8 cellular contexts compared by ENCODE assay signal in genomic region chr19:1263198-1263597, GRCh38. TPM values are rescaled to one million over a fixed set of nuclear protein-coding genes. Genes with fewer than 3 reads are reported as not detected.
DNase-seq lines count a peak whose midpoint lies in the region; ATAC-seq and TF ChIP-seq lines count a peak whose summit lies in the region.

No MANE protein-coding gene starts in this region.

- no peak for TF ChIP-seq EP300 in transverse colon (IDR thresholded peaks at IDR 0.05; ENCODE audit: low read depth)

- H3K27ac ChIP-seq in heart left ventricle, result peak overlapping the region in 8 of 12 donors; percentile 24 to 100 (median 96)
- H3K27ac ChIP-seq in transverse colon, result peak overlapping the region; percentile 98 to 100 (median 98)

- H3K36me3 Mint-ChIP-seq in activated naive CD8-positive, alpha-beta T cell treated with anti-CD3 and anti-CD28 coated beads, Interleukin-2, amount 10 ng/mL, durations not matched to agents 7 days and 5 days, result peaks cover 6% of the 10 kb centered on the region

- TF ChIP-seq POLR2A in heart left ventricle (IDR thresholded peaks at IDR 0.05), result no peak
- no peak for TF ChIP-seq POLR2A in transverse colon (IDR thresholded peaks at IDR 0.05)

- H3K9me3 ChIP-seq in heart left ventricle (no peaks in the 10 kb centered on the region), mucosa of stomach (ENCODE audit: control insufficient read depth, low read length) (no peaks in the 10 kb centered on the region), transverse colon (no peaks in the 10 kb centered on the region)

- H3K36me3 ChIP-seq in heart left ventricle, result peaks cover 0 to 8% (median 2%) of the 10 kb centered on the region in 9 donors
- H3K36me3 ChIP-seq in mucosa of stomach (ENCODE audit: control insufficient read depth, insufficient read depth, low read length), result no peaks in the 10 kb centered on the region
- H3K36me3 ChIP-seq in transverse colon, result no peaks in the 10 kb centered on the region

- peak overlapping the region; percentile 85 for H3K27ac Mint-ChIP-seq in activated naive CD8-positive, alpha-beta T cell treated with anti-CD3 and anti-CD28 coated beads, Interleukin-2, amount 10 ng/mL, durations not matched to agents 7 days and 5 days

- H3K27me3 ChIP-seq in heart left ventricle, result no peaks in the 10 kb centered on the region
- H3K27me3 ChIP-seq in mucosa of stomach (ENCODE audit: control insufficient read depth, insufficient read depth, low read length), result no peaks in the 10 kb centered on the region
- H3K27me3 ChIP-seq in transverse colon, result no peaks in the 10 kb centered on the region

- POLR2A ChIA-PET in activated naive CD8-positive, alpha-beta T cell treated with anti-CD3 and anti-CD28 coated beads, Interleukin-2, amount 10 ng/mL, durations not matched to agents 7 days and 5 days (lab: Charles Lee), result interaction anchor here (0.6 to 3.3 kb wide), 4 partner anchors 11 to 188 kb away, joined by 3 to 27 read pairs (median 4); partner anchors contain the start of gene FAM174C

- in situ Hi-C loops in transverse colon (cut with MboI; ENCODE audit: low pct_ligation_motif_present in 1 of 4, low pct_unique_long_range_greater_than_20kb in 1 of 4, low sequenced_read_pairs in 3 of 4), result no loop called here

- intact Hi-C loops in heart left ventricle (cut with DNase I), result no loop called here
- intact Hi-C loops in left ventricle myocardium superior (cut with micrococcal nuclease), result no loop called here
- intact Hi-C loops in transverse colon (cut with DNase I; ENCODE audit: low total_unique reads), result no loop called here

- H3K9me3 Mint-ChIP-seq in activated naive CD8-positive, alpha-beta T cell treated with anti-CD3 and anti-CD28 coated beads, Interleukin-2, amount 10 ng/mL, durations not matched to agents 7 days and 5 days, result no peaks in the 10 kb centered on the region

- peaks cover 35% of the 10 kb centered on the region for H3K4me1 Mint-ChIP-seq in activated naive CD8-positive, alpha-beta T cell treated with anti-CD3 and anti-CD28 coated beads, Interleukin-2, amount 10 ng/mL, durations not matched to agents 7 days and 5 days

- no peak overlapping the region for H3K4me3 ChIP-seq in heart left ventricle
- no peak overlapping the region for H3K4me3 ChIP-seq in mucosa of stomach (ENCODE audit: low read length)
- H3K4me3 ChIP-seq in transverse colon, result no peak overlapping the region

- ATAC-seq in heart left ventricle, result no peak
- ATAC-seq in left ventricle myocardium superior, result no peak
- ATAC-seq in activated naive CD8-positive, alpha-beta T cell treated with anti-CD3 and anti-CD28 coated beads, Interleukin-2, amount 10 ng/mL, durations not matched to agents 7 days and 5 days (ENCODE audit: low read depth), result no peak
- ATAC-seq in GM21786 (IDR thresholded peaks at IDR 0.05; ENCODE audit: unreplicated experiment), result no peak

- H3K4me3 Mint-ChIP-seq in activated naive CD8-positive, alpha-beta T cell treated with anti-CD3 and anti-CD28 coated beads, Interleukin-2, amount 10 ng/mL, durations not matched to agents 7 days and 5 days, result peak overlapping the region; percentile 81

- H3K27me3 Mint-ChIP-seq in activated naive CD8-positive, alpha-beta T cell treated with anti-CD3 and anti-CD28 coated beads, Interleukin-2, amount 10 ng/mL, durations not matched to agents 7 days and 5 days, result no peaks in the 10 kb centered on the region

- peak overlapping the region; percentile 71 for H3K9ac ChIP-seq in mucosa of stomach (ENCODE audit: low read length)

- no peak for TF ChIP-seq CTCF in heart left ventricle (IDR thresholded peaks at IDR 0.05)
- no peak for TF ChIP-seq CTCF in transverse colon (IDR thresholded peaks at IDR 0.05)

- H3K4me1 ChIP-seq in heart left ventricle, result peaks cover 12 to 81% (median 74%) of the 10 kb centered on the region in 12 donors
- peaks cover 83% of the 10 kb centered on the region for H3K4me1 ChIP-seq in mucosa of stomach (ENCODE audit: control insufficient read depth, insufficient read depth, low read length)
- peaks cover 67 to 84% (median 79%) of the 10 kb centered on the region in 4 donors for H3K4me1 ChIP-seq in transverse colon

- DNase-seq in heart left ventricle (no peak), left ventricle myocardium superior (no peak), transverse colon (no peak), RPMI8226 (no peak)
- DNase-seq in activated naive CD8-positive, alpha-beta T cell treated with anti-CD3 and anti-CD28 coated beads, Interleukin-2, amount 10 ng/mL, durations not matched to agents 7 days and 5 days, result no peak
- no peak for DNase-seq in stimulated activated CD4-positive, alpha-beta T cell treated with anti-CD3 and anti-CD28 coated beads, Interleukin-12 subunit alpha, Interleukin-12 subunit beta, amount 100 ng/mL, for 4 hours

- 77 to 83% (median 80%) methylated on average over 5 of the region's 5 CpGs for WGBS in heart left ventricle, 4 donors
- 57% methylated on average over 3 of the region's 5 CpGs; no CpG with 5 or more reads in 1 of the 2 donors for WGBS in transverse colon (ENCODE audit: low coverage in 1 of 2), 2 donors

RNA-seq across cellular contexts. Expression of gene CIRBP, which starts 5.9 kb away (rescaled TPM):
- total RNA-seq in heart left ventricle, result 100 to 1,000 TPM; 149 to 425 (median 269) TPM
- polyA plus RNA-seq in heart left ventricle, result 100 to 1,000 TPM; 217 to 282 TPM
- 248 TPM for total RNA-seq in left ventricle myocardium superior
- total RNA-seq in activated naive CD8-positive, alpha-beta T cell treated with anti-CD3 and anti-CD28 coated beads, Interleukin-2, amount 10 ng/mL, durations not matched to agents 7 days and 5 days, result 100 to 1,000 TPM; 327 to 342 TPM
- total RNA-seq in transverse colon, result 100 to 1,000 TPM; 431 to 488 (median 460) TPM

RNA-seq across cellular contexts. Expression of gene FAM174C, which starts 12.1 kb away (rescaled TPM):
- total RNA-seq in heart left ventricle (10 to 100 TPM; 11.6 to 46.7 (median 18.7) TPM), left ventricle myocardium superior (13.1 TPM), transverse colon (100 to 1,000 TPM in 2 of 4 donors, 10 to 100 TPM in 2; 72.5 to 116 (median 99.0) TPM)
- 10 to 100 TPM; 23.8 to 56.4 TPM for polyA plus RNA-seq in heart left ventricle
- 10 to 100 TPM; 44.5 to 48.3 TPM for total RNA-seq in activated naive CD8-positive, alpha-beta T cell treated with anti-CD3 and anti-CD28 coated beads, Interleukin-2, amount 10 ng/mL, durations not matched to agents 7 days and 5 days

RNA-seq across cellular contexts. Expression of gene MIDN, which starts 14.8 kb away (rescaled TPM):
- 100 to 1,000 TPM in 1 of 9 donors, 10 to 100 TPM in 8; 25.8 to 115 (median 60.5) TPM for total RNA-seq in heart left ventricle
- polyA plus RNA-seq in heart left ventricle, result 10 to 100 TPM; 31.5 to 33.6 TPM
- 59.7 TPM for total RNA-seq in left ventricle myocardium superior
- total RNA-seq in activated naive CD8-positive, alpha-beta T cell treated with anti-CD3 and anti-CD28 coated beads, Interleukin-2, amount 10 ng/mL, durations not matched to agents 7 days and 5 days, result 10 to 100 TPM; 75.2 to 80.7 TPM
- 100 to 1,000 TPM in 3 of 4 donors, 10 to 100 TPM in 1; 89.4 to 379 (median 116) TPM for total RNA-seq in transverse colon

RNA-seq across cellular contexts. Expression of gene ATP5F1D, which starts 21.6 kb away (rescaled TPM):
- total RNA-seq in heart left ventricle, result 100 to 1,000 TPM; 201 to 584 (median 450) TPM
- polyA plus RNA-seq in heart left ventricle, result 1,000 to 10,000 TPM in 1 of 2 donors, 100 to 1,000 TPM in 1; 459 to 1,034 TPM
- 686 TPM for total RNA-seq in left ventricle myocardium superior
- 100 to 1,000 TPM; 157 to 161 TPM for total RNA-seq in activated naive CD8-positive, alpha-beta T cell treated with anti-CD3 and anti-CD28 coated beads, Interleukin-2, amount 10 ng/mL, durations not matched to agents 7 days and 5 days
- total RNA-seq in transverse colon, result 100 to 1,000 TPM; 157 to 650 (median 240) TPM

RNA-seq across cellular contexts. Expression of gene EFNA2, which starts 22.5 kb away (rescaled TPM):
- total RNA-seq in heart left ventricle (not detected), left ventricle myocardium superior (not detected), transverse colon (100 to 1,000 TPM in 1 of 4 donors, 10 to 100 TPM in 3; 30.5 to 112 (median 40.6) TPM)
- polyA plus RNA-seq in heart left ventricle, result not detected
- total RNA-seq in activated naive CD8-positive, alpha-beta T cell treated with anti-CD3 and anti-CD28 coated beads, Interleukin-2, amount 10 ng/mL, durations not matched to agents 7 days and 5 days, result not detected
